ENCODE assay signal across 26 cellular contexts in the genomic region with DNA sequence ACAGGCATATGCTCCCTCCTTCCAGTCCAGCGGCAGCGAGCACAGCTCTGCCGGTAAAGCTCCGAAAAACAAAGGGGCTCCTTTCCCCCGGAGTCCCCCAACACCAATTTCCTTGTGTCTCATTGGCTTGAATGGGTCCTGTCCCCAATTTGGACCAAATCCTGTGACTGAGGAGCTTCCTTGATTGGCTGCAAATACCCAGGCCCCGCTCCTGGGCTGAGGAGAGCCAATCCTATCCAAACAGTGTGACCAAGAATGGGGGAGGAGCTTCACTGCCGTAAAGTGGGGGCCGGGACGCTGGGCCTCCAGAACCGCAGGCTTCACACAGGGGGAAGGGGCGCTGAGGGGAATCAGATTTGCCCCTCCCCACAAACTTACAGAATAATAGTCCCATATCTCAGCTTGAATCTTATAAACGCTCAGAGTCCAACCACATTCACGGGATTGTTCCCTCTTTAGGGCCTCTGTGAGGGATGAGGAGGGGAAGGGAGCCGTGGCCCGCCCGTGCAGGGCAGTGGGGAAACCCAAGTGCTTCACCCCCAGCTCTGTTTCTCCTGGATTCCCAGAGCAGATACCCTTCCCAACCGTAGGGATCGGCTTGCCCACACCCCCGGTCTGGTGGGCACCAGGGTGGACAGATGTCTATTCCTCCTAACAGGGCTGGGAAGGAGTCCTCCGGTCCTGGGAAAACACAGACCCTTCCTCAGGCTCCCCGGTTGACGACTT.
"Had no signal": no experiment of that assay in that cellular context is flagged by ENCODE, and none has a peak within 500 bp of the region (broad histone marks: within the 10 kb centered on the region; RNA-seq: fewer than 3 reads in every experiment).

No MANE protein-coding gene starts in this region.

- H3K4me3 ChIP-seq: dorsolateral prefrontal cortex, heart right ventricle, pancreas, right lobe of liver, tibial artery had no signal

- H3K27me3 Mint-ChIP-seq: naive thymus-derived CD8-positive, alpha-beta T cell had no signal

- DNase-seq: cerebellar nuclear complex; cortex of kidney; dorsolateral prefrontal cortex; effector CD4-positive, alpha-beta T cell; heart right ventricle; hippocampal formation; kidney; mammary epithelial cell; nephron progenitor cell; pancreas; right lobe of liver; small intestine; stimulated activated CD4-positive, alpha-beta T cell treated with anti-CD3 and anti-CD28 coated beads, Interleukin-12 subunit alpha, Interleukin-12 subunit beta, amount 100 ng/mL, for 4 hours; stimulated activated CD4-positive, alpha-beta T cell treated with anti-CD3 and anti-CD28 coated beads, Interleukin-1b, Interleukin-23, amount 100 ng/mL, for 48 hours; stimulated activated CD4-positive, alpha-beta T cell treated with anti-CD3 and anti-CD28 coated beads, Interleukin-4, amount 100 ng/mL, for 1 hour; stimulated activated CD8-positive, alpha-beta memory T cell treated with anti-CD3 and anti-CD28 coated beads, Interleukin-4, amount 100 ng/mL, for 48 hours; stimulated activated naive CD4-positive, alpha-beta T cell; substantia nigra; testis; tibial artery had no signal

- H3K4me3 Mint-ChIP-seq: naive thymus-derived CD8-positive, alpha-beta T cell; nephron progenitor cell; type B pancreatic cell had no signal

- H3K4me1 ChIP-seq: heart right ventricle, pancreas, right lobe of liver, testis, tibial artery had no signal

- H3K36me3 Mint-ChIP-seq: naive thymus-derived CD8-positive, alpha-beta T cell; type B pancreatic cell had no signal

- H3K27me3 ChIP-seq: neutrophil, pancreas, right lobe of liver, testis had no signal

- H3K9me3 ChIP-seq: heart right ventricle, neutrophil, pancreas, testis, tibial artery had no signal

- H3K36me3 ChIP-seq: heart right ventricle, neutrophil, pancreas, right lobe of liver, tibial artery had no signal

- ATAC-seq: heart right ventricle; left lobe of liver; naive thymus-derived CD8-positive, alpha-beta T cell; pancreas; right lobe of liver had no signal

- FAIRE-seq: frontal cortex, kidney, pancreas, small intestine had no signal

- H3K9me3 Mint-ChIP-seq: naive thymus-derived CD8-positive, alpha-beta T cell; nephron progenitor cell; type B pancreatic cell had no signal

- H3K4me1 Mint-ChIP-seq: naive thymus-derived CD8-positive, alpha-beta T cell had no signal

- H3K27ac ChIP-seq: dorsolateral prefrontal cortex, heart right ventricle, neutrophil, pancreas, right lobe of liver, testis, tibial artery had no signal

- H3K27ac Mint-ChIP-seq: naive thymus-derived CD8-positive, alpha-beta T cell; nephron progenitor cell; progenitor cell of endocrine pancreas; type B pancreatic cell had no signal
